In the genomic region with DNA sequence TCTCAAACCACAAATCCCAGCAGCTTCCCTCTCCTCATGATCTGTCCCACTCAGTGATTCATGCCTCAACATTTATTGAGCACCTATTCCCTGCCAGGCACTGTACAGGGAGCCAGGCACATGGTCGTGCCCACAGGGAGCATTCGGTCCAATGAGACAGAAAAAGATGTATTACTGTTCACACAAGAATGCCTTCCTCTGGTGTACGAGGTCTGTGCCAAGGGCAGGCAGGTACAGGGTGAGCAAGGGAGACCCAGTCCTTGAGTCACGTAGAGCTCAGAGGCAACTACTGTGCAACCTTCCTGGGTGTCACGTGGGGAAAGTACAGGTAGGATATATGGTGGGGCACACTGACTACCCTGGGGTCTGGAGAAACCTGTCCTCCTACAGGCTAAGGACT, we compare ENCODE assay signal across 1 cellular context.
TF ChIP-seq lines count a peak whose summit lies in the region.

No MANE protein-coding gene starts in this region.

TF ChIP-seq in H1, 55 proteins besides CTCF, POLR2A, EP300 and RAD21:
- TF ChIP-seq RNF2 (IDR thresholded peaks at IDR 0.05; ENCODE audit: borderline replicate concordance, low read depth, low read length, missing control alignments, poor library complexity, severe bottlenecking) (peak; percentile 26), TAF7 (optimal IDR thresholded peaks at IDR 0.05; ENCODE audit: borderline replicate concordance, low read depth, low read length) (no peak), BACH1 (IDR thresholded peaks at IDR 0.05; ENCODE audit: low read length) (no peak), TBP (IDR thresholded peaks at IDR 0.05; ENCODE audit: low read depth, low read length) (no peak)
